ENCODE assay signal across 18 cellular contexts in the genomic region with DNA sequence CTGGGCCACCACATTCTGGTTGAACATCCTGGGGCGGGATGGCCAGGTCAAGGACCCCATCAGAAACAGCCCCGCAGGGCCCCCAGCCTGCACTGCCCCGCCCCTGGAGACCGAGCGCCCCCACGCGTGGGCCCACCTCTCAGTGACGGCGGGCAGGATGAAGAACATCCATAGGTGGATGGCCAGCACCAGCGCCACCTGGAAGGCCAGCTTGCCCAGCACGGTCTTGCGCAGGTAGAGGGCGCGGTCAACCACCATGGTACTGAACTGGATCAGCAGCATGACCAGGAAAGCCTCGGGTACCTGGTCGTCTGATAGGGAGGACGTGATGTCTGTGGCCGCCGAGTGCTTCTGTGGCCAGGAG. TPM values are rescaled to one million over a fixed set of nuclear protein-coding genes. Genes with fewer than 3 reads are reported as not detected.
"Had no signal": no experiment of that assay in that cellular context is flagged by ENCODE, and none has a peak within 500 bp of the region (broad histone marks: within the 10 kb centered on the region; RNA-seq: fewer than 3 reads in every experiment).

No MANE protein-coding gene starts in this region.

- H3K9me3 ChIP-seq: ascending aorta, breast epithelium, esophagus squamous epithelium, prostate gland, suprapubic skin, upper lobe of left lung had no signal

- H3K36me3 ChIP-seq: WERI-Rb-1 had no signal

- H3K4me3 ChIP-seq: ascending aorta, breast epithelium, esophagus squamous epithelium, prostate gland, SK-N-MC, suprapubic skin, upper lobe of left lung had no signal

- H3K27ac ChIP-seq: ascending aorta, breast epithelium, esophagus squamous epithelium, prostate gland, SK-N-MC, suprapubic skin, upper lobe of left lung, WERI-Rb-1 had no signal

- DNase-seq: activated CD4-positive, alpha-beta T cell treated with anti-CD3 and anti-CD28 coated beads for 36 hours; activated CD8-positive, alpha-beta T cell treated with anti-CD3 and anti-CD28 coated beads for 36 hours; activated gamma-delta T cell; activated T-cell treated with anti-CD3 and anti-CD28 coated beads, Interleukin-2, amount 50 U/mL, for 48 hours; esophagus squamous epithelium; kidney glomerular epithelial cell; mesendoderm; stimulated activated CD4-positive, alpha-beta T cell treated with anti-CD3 and anti-CD28 coated beads, Interleukin-1b, Interleukin-23, amount 100 ng/mL, for 48 hours; WERI-Rb-1 had no signal

- ATAC-seq: activated CD4-positive, alpha-beta T cell treated with anti-CD3 and anti-CD28 coated beads for 36 hours; activated CD8-positive, alpha-beta T cell treated with anti-CD3 and anti-CD28 coated beads for 36 hours; natural killer cell treated with Interleukin-12 subunit alpha and Interleukin-12 subunit beta and Interleukin-15 and Interleukin-18, amount 100 ng/mL, for 72 hours had no signal

- H3K9me3 Mint-ChIP-seq: activated CD8-positive, alpha-beta T cell treated with anti-CD3 and anti-CD28 coated beads for 36 hours; natural killer cell treated with Interleukin-12 subunit alpha and Interleukin-12 subunit beta and Interleukin-15 and Interleukin-18, amount 100 ng/mL, for 72 hours had no signal

- H3K27ac Mint-ChIP-seq: activated CD4-positive, alpha-beta T cell treated with anti-CD3 and anti-CD28 coated beads for 36 hours; activated CD8-positive, alpha-beta T cell treated with anti-CD3 and anti-CD28 coated beads for 36 hours; natural killer cell treated with Interleukin-12 subunit alpha and Interleukin-12 subunit beta and Interleukin-15 and Interleukin-18, amount 100 ng/mL, for 72 hours had no signal

- H3K4me1 Mint-ChIP-seq: activated CD4-positive, alpha-beta T cell treated with anti-CD3 and anti-CD28 coated beads for 36 hours had no signal

- H3K4me3 Mint-ChIP-seq: activated CD4-positive, alpha-beta T cell treated with anti-CD3 and anti-CD28 coated beads for 36 hours; activated CD8-positive, alpha-beta T cell treated with anti-CD3 and anti-CD28 coated beads for 36 hours; natural killer cell treated with Interleukin-12 subunit alpha and Interleukin-12 subunit beta and Interleukin-15 and Interleukin-18, amount 100 ng/mL, for 72 hours had no signal

- H3K36me3 Mint-ChIP-seq: natural killer cell treated with Interleukin-12 subunit alpha and Interleukin-12 subunit beta and Interleukin-15 and Interleukin-18, amount 100 ng/mL, for 72 hours had no signal

- H3K27me3 Mint-ChIP-seq: activated CD4-positive, alpha-beta T cell treated with anti-CD3 and anti-CD28 coated beads for 36 hours; activated CD8-positive, alpha-beta T cell treated with anti-CD3 and anti-CD28 coated beads for 36 hours; natural killer cell treated with Interleukin-12 subunit alpha and Interleukin-12 subunit beta and Interleukin-15 and Interleukin-18, amount 100 ng/mL, for 72 hours had no signal

- H3K27me3 ChIP-seq: ascending aorta, breast epithelium, esophagus squamous epithelium, suprapubic skin, upper lobe of left lung had no signal

- H3K4me1 ChIP-seq: ascending aorta, breast epithelium, esophagus squamous epithelium, prostate gland, suprapubic skin, upper lobe of left lung had no signal

RNA-seq across cellular contexts. Expression of gene SNAI3, which starts 33.6 kb away (rescaled TPM):
- total RNA-seq: ascending aorta, chondrocyte, fibroblast of villous mesenchyme had no signal
